Comparison of ENCODE assay signal across 18 cellular contexts in genomic region chr16:88132836-88133506, GRCh38.
A peak's percentile ranks its signal among the peaks of the same experiment; 100 is the strongest.
DNase-seq lines count a peak whose midpoint lies in the region; ATAC-seq and TF ChIP-seq lines count a peak whose summit lies in the region.
"Had no signal": no experiment of that assay in that cellular context is flagged by ENCODE, and none has a peak within 500 bp of the region (broad histone marks: within the 10 kb centered on the region; RNA-seq: fewer than 3 reads in every experiment).

No MANE protein-coding gene starts in this region.

- no peak for TF ChIP-seq CTCF in SK-N-SH (IDR thresholded peaks at IDR 0.05)
- no peak for TF ChIP-seq CTCF in glutamatergic neuron (IDR thresholded peaks at IDR 0.05; ENCODE audit: partially characterized antibody, unreplicated experiment)
- no peak for TF ChIP-seq CTCF in mammary epithelial cell (conservative IDR thresholded peaks at IDR 0.05 in 1 of 2, IDR thresholded peaks at IDR 0.05 in 1 of 2; ENCODE audit: extremely low read depth in 1 of 2, insufficient read depth in 1 of 2, low read depth in 1 of 2, low read length in 2 of 2)

- peaks cover 17% of the 10 kb centered on the region for H3K27me3 Mint-ChIP-seq in glutamatergic neuron (ENCODE audit: unreplicated experiment)

- H3K9me3 ChIP-seq in SK-N-SH (no peaks in the 10 kb centered on the region), SJCRH30 (replicated peaks) (no peaks in the 10 kb centered on the region), mammary epithelial cell (replicated peaks; ENCODE audit: insufficient read depth, low read length) (no peaks in the 10 kb centered on the region)

- H4K20me1 ChIP-seq in SK-N-SH (ENCODE audit: insufficient read depth): no peaks in the 10 kb centered on the region
- H4K20me1 ChIP-seq in mammary epithelial cell (ENCODE audit: insufficient read depth, low read length): no peaks in the 10 kb centered on the region

- H3K27ac Mint-ChIP-seq in glutamatergic neuron (ENCODE audit: unreplicated experiment): peak overlapping the region; percentile 90
- no peak overlapping the region for H3K27ac Mint-ChIP-seq in stimulated activated effector memory CD8-positive, alpha-beta T cell treated with anti-CD3 and anti-CD28 coated beads, Interleukin-12 subunit alpha, Interleukin-12 subunit beta, amount 100 ng/mL, for 72 hours

- no peaks in the 10 kb centered on the region for H3K9me2 ChIP-seq in SK-N-SH

- ATAC-seq in SK-N-SH treated with all-trans-retinoic acid at 6 μM for 48 hours: no peak
- peak; percentile 12 for ATAC-seq in stimulated activated effector memory CD8-positive, alpha-beta T cell treated with anti-CD3 and anti-CD28 coated beads, Interleukin-12 subunit alpha, Interleukin-12 subunit beta, amount 100 ng/mL, for 72 hours

- H3K9me3 Mint-ChIP-seq in glutamatergic neuron (ENCODE audit: unreplicated experiment): peaks cover 21% of the 10 kb centered on the region
- H3K9me3 Mint-ChIP-seq in stimulated activated effector memory CD8-positive, alpha-beta T cell treated with anti-CD3 and anti-CD28 coated beads, Interleukin-12 subunit alpha, Interleukin-12 subunit beta, amount 100 ng/mL, for 72 hours: no peaks in the 10 kb centered on the region

- H3K4me1 Mint-ChIP-seq in glutamatergic neuron (ENCODE audit: low read depth, unreplicated experiment): peaks cover 23% of the 10 kb centered on the region
- H3K4me1 Mint-ChIP-seq in stimulated activated effector memory CD8-positive, alpha-beta T cell treated with anti-CD3 and anti-CD28 coated beads, Interleukin-12 subunit alpha, Interleukin-12 subunit beta, amount 100 ng/mL, for 72 hours: no peaks in the 10 kb centered on the region

- dilution Hi-C loops in mammary epithelial cell (cut with HindIII; ENCODE audit: low sequenced_read_pairs): no loop called here

- H3K36me3 ChIP-seq in SK-N-SH (replicated peaks in 1 of 2; ENCODE audit: control insufficient read depth in 1 of 2, insufficient read depth in 2 of 2, low read length in 1 of 2) (no peaks in the 10 kb centered on the region), SJCRH30 (no peaks in the 10 kb centered on the region), mammary epithelial cell (ENCODE audit: insufficient read depth, low read length) (no peaks in the 10 kb centered on the region)

- H3K36me3 Mint-ChIP-seq in glutamatergic neuron (ENCODE audit: unreplicated experiment): peaks cover 3% of the 10 kb centered on the region
- no peaks in the 10 kb centered on the region for H3K36me3 Mint-ChIP-seq in stimulated activated effector memory CD8-positive, alpha-beta T cell treated with anti-CD3 and anti-CD28 coated beads, Interleukin-12 subunit alpha, Interleukin-12 subunit beta, amount 100 ng/mL, for 72 hours

- peak in 1 of 2 experiments; percentile 34; a peak in 1 of 4 replicates for TF ChIP-seq EP300 in SK-N-SH (IDR thresholded peaks at IDR 0.05; ENCODE audit: borderline replicate concordance in 1 of 2, low read depth in 1 of 2, low read length in 1 of 2)

- 63% methylated on average over 14 of the region's 27 CpGs for whole genome bisulfite sequencing in SK-N-SH (ENCODE audit: low lambda C conversion rate)
- WGBS in mammary epithelial cell (ENCODE audit: low coverage, missing lambda C conversion rate): 45% methylated on average over 16 of the region's 27 CpGs

- H3K9ac ChIP-seq in SK-N-SH: no peak overlapping the region
- H3K9ac ChIP-seq in mammary epithelial cell (ENCODE audit: insufficient read depth, low read length): no peak overlapping the region

- no peaks in the 10 kb centered on the region for H3K79me2 ChIP-seq in SK-N-SH (ENCODE audit: insufficient read depth)
- no peaks in the 10 kb centered on the region for H3K79me2 ChIP-seq in mammary epithelial cell (ENCODE audit: insufficient read depth, low read length)

- DNase-seq in SK-N-SH (peak; percentile 79), SJCRH30 (peak; percentile 10 to 14), glutamatergic neuron (peak; percentile 79), glomerular visceral epithelial cell (ENCODE audit: extremely low spot score) (no peak), NCI-H226 (no peak), mammary epithelial cell (no peak)
- no peak for DNase-seq in stimulated activated effector memory CD8-positive, alpha-beta T cell treated with anti-CD3 and anti-CD28 coated beads, Interleukin-12 subunit alpha, Interleukin-12 subunit beta, amount 100 ng/mL, for 72 hours (ENCODE audit: low spot score in 2 of 2)
- DNase-seq: 8988T, C1 segment of cervical spinal cord, EL, Karpas-422, NCI-H1417 treated with DMSO at 0.1 percent for 48 hours, NCI-H187, NCI-H524, OCI-M1, SHP77 had no signal

- BruUV-seq in mammary epithelial cell (replicated peaks; lab: Mats Ljungman, UMichigan): no TSS peak

- H3K4me3 Mint-ChIP-seq in glutamatergic neuron (ENCODE audit: unreplicated experiment): peak overlapping the region; percentile 27
- H3K4me3 Mint-ChIP-seq in stimulated activated effector memory CD8-positive, alpha-beta T cell treated with anti-CD3 and anti-CD28 coated beads, Interleukin-12 subunit alpha, Interleukin-12 subunit beta, amount 100 ng/mL, for 72 hours: no peak overlapping the region

- H3K4me1 ChIP-seq in SK-N-SH (ENCODE audit: control insufficient read depth in 1 of 2, insufficient read depth in 2 of 2, low read depth in 1 of 2, low read length in 1 of 2): peaks cover 0 to 51% of the 10 kb centered on the region in 2 experiments; a peak in 2 of 4 replicates
- H3K4me1 ChIP-seq in SJCRH30: no peaks in the 10 kb centered on the region
- H3K4me1 ChIP-seq in mammary epithelial cell (ENCODE audit: insufficient read depth, low read length): peaks cover 4% of the 10 kb centered on the region

- CTCF ChIA-PET in SK-N-SH (lab: Yijun Ruan, JAX) (no interaction called here), mammary epithelial cell (lab: Charles Lee; ENCODE audit: low non-redundant PET) (no interaction called here)

- TF ChIP-seq RAD21 in SK-N-SH (IDR thresholded peaks at IDR 0.05; ENCODE audit: low read length): no peak; the same call in 1 of the 2 replicates

- no peak overlapping the region for H3K4me2 ChIP-seq in SK-N-SH
- no peak overlapping the region for H3K4me2 ChIP-seq in mammary epithelial cell (ENCODE audit: insufficient read depth, low read depth, low read length)

- H2AFZ ChIP-seq in SK-N-SH (ENCODE audit: low read depth) (no peak overlapping the region), mammary epithelial cell (ENCODE audit: low read depth, low read length) (no peak overlapping the region)

- intact Hi-C loops in mammary epithelial cell (cut with micrococcal nuclease): no loop called here

- POLR2A ChIA-PET in SK-N-SH (lab: Yijun Ruan, JAX): no interaction called here

- peak overlapping the region in 1 of 2 experiments; percentile 79; a peak in 2 of 4 replicates for H3K27ac ChIP-seq in SK-N-SH (ENCODE audit: low read depth in 2 of 2, low read length in 1 of 2)
- H3K27ac ChIP-seq in SJCRH30: no peak overlapping the region
- H3K27ac ChIP-seq in mammary epithelial cell (ENCODE audit: insufficient read depth, low read depth, low read length): no peak overlapping the region
- H3K27ac ChIP-seq: SK-N-MC had no signal

- no peaks in the 10 kb centered on the region for H3F3A ChIP-seq in SK-N-SH (replicated peaks; ENCODE audit: insufficient read depth)

- H3K27me3 ChIP-seq in SK-N-SH (ENCODE audit: insufficient read depth) (no peaks in the 10 kb centered on the region), SJCRH30 (no peaks in the 10 kb centered on the region), mammary epithelial cell (ENCODE audit: insufficient read depth, low read length) (peaks cover 2% of the 10 kb centered on the region)

- in situ Hi-C loops in mammary epithelial cell (cut with MboI; ENCODE audit: low sequenced_read_pairs in 2 of 2): no loop called here

- H3K4me3 ChIP-seq in SK-N-SH (ENCODE audit: low read depth in 2 of 2, low read length in 1 of 2): no peak overlapping the region
- no peak overlapping the region for H3K4me3 ChIP-seq in SJCRH30
- H3K4me3 ChIP-seq in mammary epithelial cell (replicated peaks in 1 of 3; ENCODE audit: insufficient read depth in 1 of 3, low read depth in 2 of 3, low read length in 3 of 3): no peak overlapping the region
- H3K4me3 ChIP-seq: SK-N-MC had no signal

TF ChIP-seq in SK-N-SH, 30 proteins besides CTCF, POLR2A, EP300 and RAD21:
- TF ChIP-seq SMC3 (IDR thresholded peaks at IDR 0.05; ENCODE audit: low read depth, low read length) (no peak), RFX5 (IDR thresholded peaks at IDR 0.05; ENCODE audit: low read length) (no peak), RXRA (IDR thresholded peaks at IDR 0.05; ENCODE audit: borderline replicate concordance, low read depth) (no peak), TCF12 (IDR thresholded peaks at IDR 0.05) (no peak), FOXJ3 (CRISPR knock-in tag; IDR thresholded peaks at IDR 0.05) (no peak)

TF ChIP-seq in SK-N-SH treated with all-trans-retinoic acid at 6 μM for 48 hours, 23 proteins besides CTCF, POLR2A, EP300 and RAD21 (continues in another document):
- TF ChIP-seq, protein P1, sequence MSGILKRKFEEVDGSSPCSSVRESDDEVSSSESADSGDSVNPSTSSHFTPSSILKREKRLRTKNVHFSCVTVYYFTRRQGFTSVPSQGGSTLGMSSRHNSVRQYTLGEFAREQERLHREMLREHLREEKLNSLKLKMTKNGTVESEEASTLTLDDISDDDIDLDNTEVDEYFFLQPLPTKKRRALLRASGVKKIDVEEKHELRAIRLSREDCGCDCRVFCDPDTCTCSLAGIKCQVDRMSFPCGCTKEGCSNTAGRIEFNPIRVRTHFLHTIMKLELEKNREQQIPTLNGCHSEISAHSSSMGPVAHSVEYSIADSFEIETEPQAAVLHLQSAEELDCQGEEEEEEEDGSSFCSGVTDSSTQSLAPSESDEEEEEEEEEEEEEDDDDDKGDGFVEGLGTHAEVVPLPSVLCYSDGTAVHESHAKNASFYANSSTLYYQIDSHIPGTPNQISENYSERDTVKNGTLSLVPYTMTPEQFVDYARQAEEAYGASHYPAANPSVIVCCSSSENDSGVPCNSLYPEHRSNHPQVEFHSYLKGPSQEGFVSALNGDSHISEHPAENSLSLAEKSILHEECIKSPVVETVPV (CRISPR knock-in tag; IDR thresholded peaks at IDR 0.05): no peak
- TF ChIP-seq OSR1 (CRISPR knock-in tag; IDR thresholded peaks at IDR 0.05) (no peak), CSDC2 (CRISPR knock-in tag; IDR thresholded peaks at IDR 0.05) (no peak), ZNF70 (CRISPR knock-in tag; IDR thresholded peaks at IDR 0.05) (no peak), ZFP3 (CRISPR knock-in tag; IDR thresholded peaks at IDR 0.05) (no peak)

Comparison
In these comparisons a context has a peak if more than half of its experiments do, and no peak if none do; other contexts are left out.
1. DNase-seq: peak in SK-N-SH (single experiment), SJCRH30 (2 of 2) and glutamatergic neuron (single experiment); none in stimulated activated effector memory CD8-positive, alpha-beta T cell treated with anti-CD3 and anti-CD28 coated beads, Interleukin-12 subunit alpha, Interleukin-12 subunit beta, amount 100 ng/mL, for 72 hours (0 of 2), glomerular visceral epithelial cell (single experiment), NCI-H226 (single experiment) and mammary epithelial cell (single experiment).